In genomic region chr17:37429442-37429841, GRCh38 we compare ENCODE assay signal across 16 cellular contexts. TPM values are rescaled to one million over a fixed set of nuclear protein-coding genes. Genes with fewer than 3 reads are reported as not detected.
A peak's percentile ranks its signal among the peaks of the same experiment; 100 is the strongest.
DNase-seq lines count a peak whose midpoint lies in the region; ATAC-seq and TF ChIP-seq lines count a peak whose summit lies in the region.
"Had no signal": no experiment of that assay in that cellular context is flagged by ENCODE, and none has a peak within 500 bp of the region (broad histone marks: within the 10 kb centered on the region; RNA-seq: fewer than 3 reads in every experiment).

No MANE protein-coding gene starts in this region.

- intact Hi-C loops in tibial artery (cut with DNase I; ENCODE audit: low total_unique reads) = no loop called here

- CTCF ChIA-PET in HEK293T (lab: Yijun Ruan, JAX) = no interaction called here

- H3K27me3 ChIP-seq in tibial artery = no peaks in the 10 kb centered on the region
- H3K27me3 ChIP-seq: stomach had no signal

- H3K36me3 Mint-ChIP-seq in activated naive CD4-positive, alpha-beta T cell treated with anti-CD3 and anti-CD28 coated beads, Interleukin-2, amount 50 U/mL, for 24 hours = peaks cover 14% of the 10 kb centered on the region
- H3K36me3 Mint-ChIP-seq in activated naive CD8-positive, alpha-beta T cell treated with anti-CD3 and anti-CD28 coated beads for 36 hours = peaks cover 44% of the 10 kb centered on the region

- H3K9me3 Mint-ChIP-seq in activated naive CD4-positive, alpha-beta T cell treated with anti-CD3 and anti-CD28 coated beads, Interleukin-2, amount 50 U/mL, for 24 hours = no peaks in the 10 kb centered on the region
- no peaks in the 10 kb centered on the region for H3K9me3 Mint-ChIP-seq in activated naive CD8-positive, alpha-beta T cell treated with anti-CD3 and anti-CD28 coated beads for 36 hours

- DNase-seq in activated naive CD4-positive, alpha-beta T cell treated with Interleukin-2 at 50 U/mL for 16 hours = no peak
- no peak for DNase-seq in activated naive CD8-positive, alpha-beta T cell treated with anti-CD3 and anti-CD28 coated beads for 36 hours
- DNase-seq in fibroblast of mammary gland (ENCODE audit: low read depth) (peak; percentile 21), tibial artery (no peak), HEK293T (ENCODE audit: extremely low spot score) (no peak), RPMI8226 (no peak)
- DNase-seq: MM.1S, NCI-H2107, NCI-H774, small intestine, stomach had no signal

- peaks cover 19% of the 10 kb centered on the region for H3K4me1 Mint-ChIP-seq in activated naive CD4-positive, alpha-beta T cell treated with anti-CD3 and anti-CD28 coated beads, Interleukin-2, amount 50 U/mL, for 24 hours
- H3K4me1 Mint-ChIP-seq in activated naive CD8-positive, alpha-beta T cell treated with anti-CD3 and anti-CD28 coated beads for 36 hours = peaks cover 27% of the 10 kb centered on the region

- H3K9me3 ChIP-seq in tibial artery = no peaks in the 10 kb centered on the region
- H3K9me3 ChIP-seq: stomach had no signal

- peaks cover 36 to 50% (median 38%) of the 10 kb centered on the region in 3 donors for H3K36me3 ChIP-seq in tibial artery

- H3K27ac Mint-ChIP-seq in activated naive CD4-positive, alpha-beta T cell treated with anti-CD3 and anti-CD28 coated beads, Interleukin-2, amount 50 U/mL, for 24 hours = peak overlapping the region; percentile 87
- peak overlapping the region; percentile 95 for H3K27ac Mint-ChIP-seq in activated naive CD8-positive, alpha-beta T cell treated with anti-CD3 and anti-CD28 coated beads for 36 hours

- ATAC-seq in HG02884 (IDR thresholded peaks at IDR 0.05; ENCODE audit: unreplicated experiment) = no peak
- ATAC-seq: Right ventricle myocardium inferior had no signal

- H3K27ac ChIP-seq in tibial artery = peak overlapping the region; percentile 39 to 77
- H3K27ac ChIP-seq: stomach had no signal

- TF ChIP-seq CTCF in fibroblast of mammary gland (conservative IDR thresholded peaks at IDR 0.05; ENCODE audit: control insufficient read depth, insufficient read depth, low read depth, low read length) (no peak), tibial artery (IDR thresholded peaks at IDR 0.05) (no peak)

- peaks cover 0 to 22% (median 2%) of the 10 kb centered on the region in 4 donors for H3K4me1 ChIP-seq in tibial artery
- H3K4me1 ChIP-seq: stomach had no signal

- POLR2A ChIA-PET in HEK293T (lab: Yijun Ruan, JAX) = interaction anchor here (1.8 kb wide), 1 partner anchor 22 kb away, joined by 8 read pairs; the partner anchor contains the start of genes ACACA and TADA2A

- H3K4me3 ChIP-seq in fibroblast of mammary gland (ENCODE audit: control insufficient read depth, low read depth, low read length) = no peak overlapping the region
- H3K4me3 ChIP-seq in tibial artery = no peak overlapping the region
- H3K4me3 ChIP-seq: stomach had no signal

- no peaks in the 10 kb centered on the region for H3K27me3 Mint-ChIP-seq in activated naive CD4-positive, alpha-beta T cell treated with anti-CD3 and anti-CD28 coated beads, Interleukin-2, amount 50 U/mL, for 24 hours
- H3K27me3 Mint-ChIP-seq in activated naive CD8-positive, alpha-beta T cell treated with anti-CD3 and anti-CD28 coated beads for 36 hours = no peaks in the 10 kb centered on the region

- peak overlapping the region; percentile 24 for H3K4me3 Mint-ChIP-seq in activated naive CD4-positive, alpha-beta T cell treated with anti-CD3 and anti-CD28 coated beads, Interleukin-2, amount 50 U/mL, for 24 hours
- peak overlapping the region; percentile 54 for H3K4me3 Mint-ChIP-seq in activated naive CD8-positive, alpha-beta T cell treated with anti-CD3 and anti-CD28 coated beads for 36 hours

TF ChIP-seq in HEK293T, 16 proteins besides CTCF, POLR2A, EP300 and RAD21:
- TF ChIP-seq ZNF384 (IDR thresholded peaks at IDR 0.05) (no peak), LEF1 (IDR thresholded peaks at IDR 0.05; ENCODE audit: borderline replicate concordance) (no peak), NFRKB (IDR thresholded peaks at IDR 0.05) (no peak), L3MBTL2 (conservative IDR thresholded peaks at IDR 0.05) (no peak), ARNT (IDR thresholded peaks at IDR 0.05) (no peak), TARDBP (IDR thresholded peaks at IDR 0.05) (no peak), FOXM1 (IDR thresholded peaks at IDR 0.05; ENCODE audit: borderline replicate concordance) (no peak), SUZ12 (IDR thresholded peaks at IDR 0.05) (no peak), PKNOX1 (IDR thresholded peaks at IDR 0.05) (no peak), FOXA1 (IDR thresholded peaks at IDR 0.05) (no peak)

RNA-seq across cellular contexts. Expression of gene TADA2A, which starts 22.8 kb away (rescaled TPM):
- total RNA-seq in activated naive CD8-positive, alpha-beta T cell treated with anti-CD3 and anti-CD28 coated beads for 36 hours = 10 to 100 TPM; 41.6 to 41.8 TPM

RNA-seq across cellular contexts. Expression of gene ACACA, which starts 22.8 kb away (rescaled TPM):
- total RNA-seq in activated naive CD8-positive, alpha-beta T cell treated with anti-CD3 and anti-CD28 coated beads for 36 hours = 10 to 100 TPM; 68.3 to 76.3 TPM

RNA-seq across cellular contexts. Expression of gene C17orf78, which starts 53.7 kb away (rescaled TPM):
- total RNA-seq in activated naive CD8-positive, alpha-beta T cell treated with anti-CD3 and anti-CD28 coated beads for 36 hours = not detected
- total RNA-seq: frontal cortex, HT-29, Right ventricle myocardium inferior, stomach had no signal
